Comparison of ENCODE assay signal across 21 cellular contexts in genomic region chr10:7082967-7083366, GRCh38.
"Had no signal": no experiment of that assay in that cellular context is flagged by ENCODE, and none has a peak within 500 bp of the region (broad histone marks: within the 10 kb centered on the region; RNA-seq: fewer than 3 reads in every experiment).

No MANE protein-coding gene starts in this region.

- H2AFZ ChIP-seq: parathyroid adenoma had no signal

- H3K27ac ChIP-seq: breast epithelium, coronary artery, gastrocnemius medialis, parathyroid adenoma, right lobe of liver had no signal

- H3K27me3 ChIP-seq: gastrocnemius medialis, right lobe of liver had no signal

- H3K4me1 Mint-ChIP-seq: activated naive CD4-positive, alpha-beta T cell treated with anti-CD3 and anti-CD28 coated beads, Interleukin-2, amount 10 ng/mL, durations not matched to agents 7 days and 5 days; stimulated activated naive CD8-positive, alpha-beta T cell treated with anti-CD3 and anti-CD28 coated beads, Interleukin-15, amount 100 ng/mL, for 72 hours had no signal

- H3K27ac Mint-ChIP-seq: activated naive CD4-positive, alpha-beta T cell treated with anti-CD3 and anti-CD28 coated beads, Interleukin-2, amount 10 ng/mL, durations not matched to agents 7 days and 5 days; natural killer cell; stimulated activated naive CD8-positive, alpha-beta T cell treated with anti-CD3 and anti-CD28 coated beads, Interleukin-15, amount 100 ng/mL, for 72 hours; T-helper 2 cell treated with Interferon-gamma antibody and Interleukin-4, amounts not matched to agents 5 μg/mL and 100 μg/mL, for 36 hours; type B pancreatic cell had no signal

- H3K4me1 ChIP-seq: breast epithelium, parathyroid adenoma, right lobe of liver had no signal

- H3K9me3 Mint-ChIP-seq: activated naive CD4-positive, alpha-beta T cell treated with anti-CD3 and anti-CD28 coated beads, Interleukin-2, amount 10 ng/mL, durations not matched to agents 7 days and 5 days; activated T-cell treated with anti-CD3 and anti-CD28 coated beads, Interleukin-2, amount 50 U/mL, for 4 hours; natural killer cell; stimulated activated naive CD8-positive, alpha-beta T cell treated with anti-CD3 and anti-CD28 coated beads, Interleukin-15, amount 100 ng/mL, for 72 hours; T-helper 2 cell treated with Interferon-gamma antibody and Interleukin-4, amounts not matched to agents 5 μg/mL and 100 μg/mL, for 36 hours; type B pancreatic cell had no signal

- DNase-seq: activated CD4-positive, alpha-beta T cell treated with anti-CD3 and anti-CD28 coated beads, Interleukin-2, amount 50 U/mL, for 1 hour; activated CD8-positive, alpha-beta memory T cell treated with anti-CD3 and anti-CD28 coated beads, Interleukin-2, amount 50 U/mL, for 4 hours; activated effector memory CD4-positive, alpha-beta T cell treated with Interleukin-2 at 50 U/mL for 16 hours; activated naive CD4-positive, alpha-beta T cell treated with anti-CD3 and anti-CD28 coated beads, Interleukin-2, amount 10 ng/mL, durations not matched to agents 7 days and 5 days; activated T-cell treated with anti-CD3 and anti-CD28 coated beads, Interleukin-2, amount 50 U/mL, for 4 hours; aorta; gastrocnemius medialis; head of caudate nucleus; left cardiac atrium; natural killer cell; right lobe of liver; stimulated activated CD4-positive, alpha-beta T cell treated with anti-CD3 and anti-CD28 coated beads, Interleukin-4, amount 100 ng/mL, for 1 hour; stimulated activated naive CD8-positive, alpha-beta T cell treated with anti-CD3 and anti-CD28 coated beads, Interleukin-15, amount 100 ng/mL, for 72 hours had no signal

- H3K4me3 Mint-ChIP-seq: activated naive CD4-positive, alpha-beta T cell treated with anti-CD3 and anti-CD28 coated beads, Interleukin-2, amount 10 ng/mL, durations not matched to agents 7 days and 5 days; activated T-cell treated with anti-CD3 and anti-CD28 coated beads, Interleukin-2, amount 50 U/mL, for 4 hours; natural killer cell; stimulated activated naive CD8-positive, alpha-beta T cell treated with anti-CD3 and anti-CD28 coated beads, Interleukin-15, amount 100 ng/mL, for 72 hours; T-helper 2 cell treated with Interferon-gamma antibody and Interleukin-4, amounts not matched to agents 5 μg/mL and 100 μg/mL, for 36 hours; type B pancreatic cell had no signal

- H3K36me3 Mint-ChIP-seq: activated naive CD4-positive, alpha-beta T cell treated with anti-CD3 and anti-CD28 coated beads, Interleukin-2, amount 10 ng/mL, durations not matched to agents 7 days and 5 days; natural killer cell; type B pancreatic cell had no signal

- H3K4me3 ChIP-seq: breast epithelium, coronary artery, gastrocnemius medialis, right lobe of liver, smooth muscle cell had no signal

- H3K36me3 ChIP-seq: breast epithelium, gastrocnemius medialis, right lobe of liver had no signal

- H3K9ac ChIP-seq: parathyroid adenoma had no signal

- H3K9me3 ChIP-seq: breast epithelium, gastrocnemius medialis, right lobe of liver had no signal

- FAIRE-seq: endometrium, islet of Langerhans had no signal

- H3K4me2 ChIP-seq: smooth muscle cell had no signal

- ATAC-seq: activated T-cell treated with anti-CD3 and anti-CD28 coated beads, Interleukin-2, amount 50 U/mL, for 4 hours; gastrocnemius medialis; left cardiac atrium; natural killer cell; right lobe of liver; stimulated activated naive CD8-positive, alpha-beta T cell treated with anti-CD3 and anti-CD28 coated beads, Interleukin-15, amount 100 ng/mL, for 72 hours had no signal

- H3K79me2 ChIP-seq: parathyroid adenoma had no signal
